In genomic region chr9:133489253-133490190, GRCh38 we compare ENCODE assay signal across 2 cellular contexts.
TF ChIP-seq lines count a peak whose summit lies in the region.

No MANE protein-coding gene starts in this region.

TF ChIP-seq in HEK293, 187 proteins besides CTCF, POLR2A, EP300 and RAD21:
- no peak for TF ChIP-seq BCL6B (tag by site-specific recombination; IDR thresholded peaks at IDR 0.05)
- TF ChIP-seq, protein P1, sequence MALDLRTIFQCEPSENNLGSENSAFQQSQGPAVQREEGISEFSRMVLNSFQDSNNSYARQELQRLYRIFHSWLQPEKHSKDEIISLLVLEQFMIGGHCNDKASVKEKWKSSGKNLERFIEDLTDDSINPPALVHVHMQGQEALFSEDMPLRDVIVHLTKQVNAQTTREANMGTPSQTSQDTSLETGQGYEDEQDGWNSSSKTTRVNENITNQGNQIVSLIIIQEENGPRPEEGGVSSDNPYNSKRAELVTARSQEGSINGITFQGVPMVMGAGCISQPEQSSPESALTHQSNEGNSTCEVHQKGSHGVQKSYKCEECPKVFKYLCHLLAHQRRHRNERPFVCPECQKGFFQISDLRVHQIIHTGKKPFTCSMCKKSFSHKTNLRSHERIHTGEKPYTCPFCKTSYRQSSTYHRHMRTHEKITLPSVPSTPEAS (tag by site-specific recombination; IDR thresholded peaks at IDR 0.05), result peak; percentile 61

TF ChIP-seq in H1, 55 proteins besides CTCF, POLR2A, EP300 and RAD21:
- TF ChIP-seq SP4 (IDR thresholded peaks at IDR 0.05; ENCODE audit: low read length) (no peak), SP2 (IDR thresholded peaks at IDR 0.05; ENCODE audit: low read length) (no peak), CBX5 (IDR thresholded peaks at IDR 0.05; ENCODE audit: low read depth, low read length) (no peak), ASH2L (IDR thresholded peaks at IDR 0.05; ENCODE audit: low read length) (no peak), FOSL1 (IDR thresholded peaks at IDR 0.05; ENCODE audit: insufficient read depth, low read depth, low read length) (no peak), USF2 (IDR thresholded peaks at IDR 0.05; ENCODE audit: low read length) (no peak), SRF (IDR thresholded peaks at IDR 0.05; ENCODE audit: low read depth, low read length) (no peak)
- TF ChIP-seq, protein P2, sequence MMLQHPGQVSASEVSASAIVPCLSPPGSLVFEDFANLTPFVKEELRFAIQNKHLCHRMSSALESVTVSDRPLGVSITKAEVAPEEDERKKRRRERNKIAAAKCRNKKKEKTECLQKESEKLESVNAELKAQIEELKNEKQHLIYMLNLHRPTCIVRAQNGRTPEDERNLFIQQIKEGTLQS (IDR thresholded peaks at IDR 0.05; ENCODE audit: insufficient read depth, low read depth, low read length), result no peak
